ENCODE assay signal across 14 cellular contexts in the genomic region with DNA sequence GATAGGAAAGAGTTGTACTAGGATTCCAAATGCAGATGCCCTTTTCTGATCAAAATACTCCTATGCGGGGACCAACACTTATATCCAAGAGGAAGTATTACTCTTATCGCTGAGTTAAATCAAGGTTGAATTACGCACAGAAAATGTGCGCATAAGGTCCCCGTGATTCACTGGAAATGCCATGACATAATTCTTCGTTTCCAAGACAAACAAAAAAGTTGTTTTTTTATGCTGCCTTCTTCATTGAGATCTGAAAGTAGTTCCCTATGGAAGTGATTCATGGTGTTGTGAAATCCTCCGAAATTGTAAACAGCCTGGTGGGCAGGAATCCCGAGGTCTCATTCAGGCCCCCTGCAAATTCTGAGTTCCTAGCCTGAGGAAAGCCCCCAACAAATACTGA.
DNase-seq lines count a peak whose midpoint lies in the region; ATAC-seq and TF ChIP-seq lines count a peak whose summit lies in the region.
"Had no signal": no experiment of that assay in that cellular context is flagged by ENCODE, and none has a peak within 500 bp of the region (broad histone marks: within the 10 kb centered on the region; RNA-seq: fewer than 3 reads in every experiment).

No MANE protein-coding gene starts in this region.

- POLR2A ChIA-PET in SK-N-SH (lab: Yijun Ruan, JAX), result no interaction called here

- peak in 1 of 2 experiments; percentile 61; a peak in 1 of 4 replicates for TF ChIP-seq EP300 in SK-N-SH (IDR thresholded peaks at IDR 0.05; ENCODE audit: borderline replicate concordance in 1 of 2, low read depth in 1 of 2, low read length in 1 of 2)

- H3K4me3 ChIP-seq in SK-N-SH (ENCODE audit: low read depth in 2 of 2, low read length in 1 of 2) (no peak overlapping the region; a peak in 1 of 4 replicates), esophagus squamous epithelium (no peak overlapping the region)
- H3K4me3 ChIP-seq: sigmoid colon had no signal

- H3K9me3 ChIP-seq in SK-N-SH (no peaks in the 10 kb centered on the region), esophagus squamous epithelium (no peaks in the 10 kb centered on the region)
- H3K9me3 ChIP-seq: sigmoid colon had no signal

- peak; percentile 60 for ATAC-seq in sciatic nerve
- no peak for ATAC-seq in GM21786 (IDR thresholded peaks at IDR 0.05; ENCODE audit: unreplicated experiment)
- no peak for ATAC-seq in GM21528 (IDR thresholded peaks at IDR 0.05; ENCODE audit: low FRiP score, unreplicated experiment)
- ATAC-seq: naive thymus-derived CD8-positive, alpha-beta T cell had no signal

- CTCF ChIA-PET in SK-N-SH (lab: Yijun Ruan, JAX), result interaction anchor here (2.4 kb wide), 1 partner anchor 12 kb away, joined by 10 read pairs; no protein-coding TSS in a partner anchor

- H3K4me1 ChIP-seq in SK-N-SH (ENCODE audit: control insufficient read depth in 1 of 2, insufficient read depth in 2 of 2, low read depth in 1 of 2, low read length in 1 of 2), result no peaks in the 10 kb centered on the region; a peak in 1 of 4 replicates
- H3K4me1 ChIP-seq in esophagus squamous epithelium, result no peaks in the 10 kb centered on the region
- H3K4me1 ChIP-seq: sigmoid colon had no signal

- H3K9ac ChIP-seq in SK-N-SH, result peak overlapping the region; percentile 45; the same call in 1 of the 2 replicates

- peaks cover 5% of the 10 kb centered on the region for H3F3A ChIP-seq in SK-N-SH (replicated peaks; ENCODE audit: insufficient read depth)

- H3K36me3 ChIP-seq in SK-N-SH (replicated peaks in 1 of 2; ENCODE audit: control insufficient read depth in 1 of 2, insufficient read depth in 2 of 2, low read length in 1 of 2) (no peaks in the 10 kb centered on the region), esophagus squamous epithelium (no peaks in the 10 kb centered on the region)
- H3K36me3 ChIP-seq: sigmoid colon had no signal

- H4K20me1 ChIP-seq in SK-N-SH (ENCODE audit: insufficient read depth), result no peaks in the 10 kb centered on the region

- no peaks in the 10 kb centered on the region for H3K9me2 ChIP-seq in SK-N-SH

- intact Hi-C loops in esophagus squamous epithelium (cut with DNase I), result no loop called here
- intact Hi-C loops in sciatic nerve (cut with DNase I), result no loop called here

- 35% methylated on average over 8 of the region's 8 CpGs for WGBS in SK-N-SH (ENCODE audit: low lambda C conversion rate)
- 77 to 83% methylated on average over 8 of the region's 8 CpGs for WGBS in esophagus squamous epithelium, 2 donors

- H3K27ac ChIP-seq in SK-N-SH (ENCODE audit: low read depth in 2 of 2, low read length in 1 of 2) (peak overlapping the region; percentile 22 to 93; a peak in 3 of 4 replicates), esophagus squamous epithelium (peak overlapping the region in 3 of 4 donors; percentile 1 to 31 (median 1))
- H3K27ac ChIP-seq: sigmoid colon had no signal

- H3K27me3 ChIP-seq in SK-N-SH (ENCODE audit: insufficient read depth) (no peaks in the 10 kb centered on the region), esophagus squamous epithelium (no peaks in the 10 kb centered on the region)
- H3K27me3 ChIP-seq: sigmoid colon had no signal

- peak overlapping the region; percentile 18; the same call in 1 of the 2 replicates for H3K4me2 ChIP-seq in SK-N-SH

- no peaks in the 10 kb centered on the region for H3K79me2 ChIP-seq in SK-N-SH (ENCODE audit: insufficient read depth)

- DNase-seq in EL, result peak; percentile 95
- DNase-seq in SK-N-SH, result no peak
- no peak for DNase-seq in esophagus squamous epithelium (lab: John Stamatoyannopoulos, UW)
- no peak for DNase-seq in sciatic nerve (ENCODE audit: low spot score)
- no peak for DNase-seq in NCI-H128 (lab: John Stamatoyannopoulos, UW; ENCODE audit: unreplicated experiment)
- no peak for DNase-seq in NCI-H2029 treated with DMSO at 0.1 percent for 48 hours (lab: John Stamatoyannopoulos, UW)
- DNase-seq: CD4-positive, alpha-beta memory T cell; GF-D8; naive thymus-derived CD8-positive, alpha-beta T cell; NCI-H1694; NCI-H774; sigmoid colon had no signal

- TF ChIP-seq CTCF in SK-N-SH (IDR thresholded peaks at IDR 0.05), result no peak
- no peak for TF ChIP-seq CTCF in esophagus squamous epithelium (IDR thresholded peaks at IDR 0.05)

- TF ChIP-seq POLR2A in esophagus squamous epithelium (IDR thresholded peaks at IDR 0.05), result no peak

- H2AFZ ChIP-seq in SK-N-SH (ENCODE audit: low read depth), result no peak overlapping the region

- TF ChIP-seq RAD21 in SK-N-SH (IDR thresholded peaks at IDR 0.05; ENCODE audit: low read length), result no peak

TF ChIP-seq in SK-N-SH, 30 proteins besides CTCF, POLR2A, EP300 and RAD21:
- 0 out of 2 replicates have a peak, but pooled peaks have one; percentile 19 for TF ChIP-seq MEF2A (IDR thresholded peaks at IDR 0.05; ENCODE audit: borderline replicate concordance, low read depth)
- no peak for TF ChIP-seq ELF1 (IDR thresholded peaks at IDR 0.05)
- peak; percentile 75 for TF ChIP-seq TCF12 (IDR thresholded peaks at IDR 0.05)
- TF ChIP-seq GATA2 (CRISPR knock-in tag; IDR thresholded peaks at IDR 0.05), result no peak
- TF ChIP-seq TEAD4 (IDR thresholded peaks at IDR 0.05; ENCODE audit: borderline replicate concordance, insufficient read depth), result peak; percentile 30; the same call in 1 of the 2 replicates
- no peak for TF ChIP-seq EZH2phosphoT487 (IDR thresholded peaks at IDR 0.05; ENCODE audit: borderline replicate concordance, low read depth)
- peak; percentile 54; the same call in 1 of the 2 replicates for TF ChIP-seq FOSL2 (IDR thresholded peaks at IDR 0.05; ENCODE audit: borderline replicate concordance, low read depth)
- TF ChIP-seq, protein P1, sequence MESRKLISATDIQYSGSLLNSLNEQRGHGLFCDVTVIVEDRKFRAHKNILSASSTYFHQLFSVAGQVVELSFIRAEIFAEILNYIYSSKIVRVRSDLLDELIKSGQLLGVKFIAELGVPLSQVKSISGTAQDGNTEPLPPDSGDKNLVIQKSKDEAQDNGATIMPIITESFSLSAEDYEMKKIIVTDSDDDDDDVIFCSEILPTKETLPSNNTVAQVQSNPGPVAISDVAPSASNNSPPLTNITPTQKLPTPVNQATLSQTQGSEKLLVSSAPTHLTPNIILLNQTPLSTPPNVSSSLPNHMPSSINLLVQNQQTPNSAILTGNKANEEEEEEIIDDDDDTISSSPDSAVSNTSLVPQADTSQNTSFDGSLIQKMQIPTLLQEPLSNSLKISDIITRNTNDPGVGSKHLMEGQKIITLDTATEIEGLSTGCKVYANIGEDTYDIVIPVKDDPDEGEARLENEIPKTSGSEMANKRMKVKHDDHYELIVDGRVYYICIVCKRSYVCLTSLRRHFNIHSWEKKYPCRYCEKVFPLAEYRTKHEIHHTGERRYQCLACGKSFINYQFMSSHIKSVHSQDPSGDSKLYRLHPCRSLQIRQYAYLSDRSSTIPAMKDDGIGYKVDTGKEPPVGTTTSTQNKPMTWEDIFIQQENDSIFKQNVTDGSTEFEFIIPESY (IDR thresholded peaks at IDR 0.05; ENCODE audit: borderline replicate concordance, low read depth), result 0 out of 2 replicates have a peak, but pooled peaks have one; percentile 13
- TF ChIP-seq, protein P2, sequence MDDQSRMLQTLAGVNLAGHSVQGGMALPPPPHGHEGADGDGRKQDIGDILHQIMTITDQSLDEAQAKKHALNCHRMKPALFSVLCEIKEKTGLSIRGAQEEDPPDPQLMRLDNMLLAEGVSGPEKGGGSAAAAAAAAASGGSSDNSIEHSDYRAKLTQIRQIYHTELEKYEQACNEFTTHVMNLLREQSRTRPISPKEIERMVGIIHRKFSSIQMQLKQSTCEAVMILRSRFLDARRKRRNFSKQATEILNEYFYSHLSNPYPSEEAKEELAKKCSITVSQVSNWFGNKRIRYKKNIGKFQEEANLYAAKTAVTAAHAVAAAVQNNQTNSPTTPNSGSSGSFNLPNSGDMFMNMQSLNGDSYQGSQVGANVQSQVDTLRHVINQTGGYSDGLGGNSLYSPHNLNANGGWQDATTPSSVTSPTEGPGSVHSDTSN (IDR thresholded peaks at IDR 0.05), result peak; percentile 43
- TF ChIP-seq NFIC (IDR thresholded peaks at IDR 0.05; ENCODE audit: borderline replicate concordance), result peak; percentile 73
- peak; percentile 63 for TF ChIP-seq JUND (IDR thresholded peaks at IDR 0.05)
- peak; percentile 88; the same call in 1 of the 2 replicates for TF ChIP-seq RXRA (IDR thresholded peaks at IDR 0.05; ENCODE audit: borderline replicate concordance, low read depth)
- TF ChIP-seq, protein P3, sequence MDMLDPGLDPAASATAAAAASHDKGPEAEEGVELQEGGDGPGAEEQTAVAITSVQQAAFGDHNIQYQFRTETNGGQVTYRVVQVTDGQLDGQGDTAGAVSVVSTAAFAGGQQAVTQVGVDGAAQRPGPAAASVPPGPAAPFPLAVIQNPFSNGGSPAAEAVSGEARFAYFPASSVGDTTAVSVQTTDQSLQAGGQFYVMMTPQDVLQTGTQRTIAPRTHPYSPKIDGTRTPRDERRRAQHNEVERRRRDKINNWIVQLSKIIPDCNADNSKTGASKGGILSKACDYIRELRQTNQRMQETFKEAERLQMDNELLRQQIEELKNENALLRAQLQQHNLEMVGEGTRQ (IDR thresholded peaks at IDR 0.05; ENCODE audit: borderline replicate concordance, low read depth, low read length), result no peak
